8 cellular contexts compared by ENCODE assay signal in genomic region chr12:63779498-63780481, GRCh38. TPM values are rescaled to one million over a fixed set of nuclear protein-coding genes. Genes with fewer than 3 reads are reported as not detected.
A peak's percentile ranks its signal among the peaks of the same experiment; 100 is the strongest.
DNase-seq lines count a peak whose midpoint lies in the region; ATAC-seq, FAIRE-seq and TF ChIP-seq lines count a peak whose summit lies in the region.

Gene RXYLT1 (plus strand): TSS chr12:63779909. CDS start chr12:63779961, 52 bp downstream.

- H3K36me3 ChIP-seq in SU-DHL-6 (ENCODE audit: low read length) (no peaks in the 10 kb centered on the region), pancreas (peaks cover 0 to 9% (median 0%) of the 10 kb centered on the region in 3 donors), tibial artery (peaks cover 7 to 16% (median 12%) of the 10 kb centered on the region in 3 donors)

- peaks cover 10% of the 10 kb centered on the region for H3K79me2 ChIP-seq in SU-DHL-6 (ENCODE audit: insufficient read depth, low read length)

- peak within 1 kb of the TSS; percentile 95 for H3K4me3 Mint-ChIP-seq in activated naive CD8-positive, alpha-beta T cell treated with anti-CD3 and anti-CD28 coated beads, Interleukin-2, amount 10 ng/mL, durations not matched to agents 7 days and 5 days

- H2AFZ ChIP-seq in SU-DHL-6 (ENCODE audit: low read depth, low read length, severe bottlenecking) = peak within 1 kb of the TSS; percentile 99

- peak; percentile 97 for ATAC-seq in HG02610 (IDR thresholded peaks at IDR 0.05; ENCODE audit: unreplicated experiment)
- ATAC-seq in activated naive CD8-positive, alpha-beta T cell treated with anti-CD3 and anti-CD28 coated beads, Interleukin-2, amount 10 ng/mL, durations not matched to agents 7 days and 5 days (ENCODE audit: low read depth) = peak; percentile 96
- peak; percentile 98 to 99 (median 98) for ATAC-seq in pancreas

- peak within 1 kb of the TSS; percentile 97 for H3K9ac ChIP-seq in SU-DHL-6 (ENCODE audit: low read length)

- H3K9me3 ChIP-seq in SU-DHL-6 (ENCODE audit: insufficient read depth, low read length) = no peaks in the 10 kb centered on the region
- no peaks in the 10 kb centered on the region for H3K9me3 ChIP-seq in pancreas
- H3K9me3 ChIP-seq in tibial artery = no peaks in the 10 kb centered on the region

- intact Hi-C loops in head of caudate nucleus (cut with DNase I) = no loop called here
- intact Hi-C loops in pancreas (cut with DNase I) = no loop called here
- intact Hi-C loops in tibial artery (cut with DNase I; ENCODE audit: low total_unique reads) = loop anchor here (5.0 kb wide), 1 partner anchor 627 kb away; the partner anchor contains the start of gene AVPR1A

- 0 to 1% methylated on average over 78 to 86 of the region's 86 CpGs for WGBS in pancreas, 2 donors

- H3K4me2 ChIP-seq in SU-DHL-6 (ENCODE audit: low read depth, low read length, poor library complexity, severe bottlenecking) = peak within 1 kb of the TSS; percentile 98

- H3K4me3 ChIP-seq in GM12864 (ENCODE audit: low read depth, low read length) (peak within 1 kb of the TSS; percentile 86), SU-DHL-6 (ENCODE audit: insufficient read depth, low read length, poor library complexity, severe bottlenecking) (peak within 1 kb of the TSS; percentile 100), pancreas (peak within 1 kb of the TSS; percentile 64 to 81 (median 71)), tibial artery (peak within 1 kb of the TSS; percentile 64 to 69)

- H3K4me1 Mint-ChIP-seq in activated naive CD8-positive, alpha-beta T cell treated with anti-CD3 and anti-CD28 coated beads, Interleukin-2, amount 10 ng/mL, durations not matched to agents 7 days and 5 days = peaks cover 8% of the 10 kb centered on the region

- peak within 1 kb of the TSS; percentile 95 for H3K27ac Mint-ChIP-seq in activated naive CD8-positive, alpha-beta T cell treated with anti-CD3 and anti-CD28 coated beads, Interleukin-2, amount 10 ng/mL, durations not matched to agents 7 days and 5 days

- H3K27me3 ChIP-seq in SU-DHL-6 (ENCODE audit: low read length) (no peaks in the 10 kb centered on the region), pancreas (no peaks in the 10 kb centered on the region), tibial artery (no peaks in the 10 kb centered on the region)

- no peak for FAIRE-seq in pancreas (lab: Jason Lieb, UNC)

- H3K4me1 ChIP-seq in pancreas = peaks cover 8 to 10% (median 9%) of the 10 kb centered on the region in 3 donors
- peaks cover 0 to 11% (median 6%) of the 10 kb centered on the region in 4 donors for H3K4me1 ChIP-seq in tibial artery

- peaks cover 5% of the 10 kb centered on the region for H3K27me3 Mint-ChIP-seq in activated naive CD8-positive, alpha-beta T cell treated with anti-CD3 and anti-CD28 coated beads, Interleukin-2, amount 10 ng/mL, durations not matched to agents 7 days and 5 days

- POLR2A ChIA-PET in activated naive CD8-positive, alpha-beta T cell treated with anti-CD3 and anti-CD28 coated beads, Interleukin-2, amount 10 ng/mL, durations not matched to agents 7 days and 5 days (lab: Charles Lee) = interaction anchor here (0.6 kb wide), 1 partner anchor 22 kb away, joined by 3 read pairs; no protein-coding TSS in a partner anchor

- H3K9me2 ChIP-seq in SU-DHL-6 (replicated peaks; ENCODE audit: insufficient read depth, low read length) = no peaks in the 10 kb centered on the region

- no peaks in the 10 kb centered on the region for H4K20me1 ChIP-seq in SU-DHL-6 (ENCODE audit: low read depth, low read length)

- no peaks in the 10 kb centered on the region for H3F3A ChIP-seq in SU-DHL-6 (ENCODE audit: insufficient read depth)

- peaks cover 12% of the 10 kb centered on the region for H3K36me3 Mint-ChIP-seq in activated naive CD8-positive, alpha-beta T cell treated with anti-CD3 and anti-CD28 coated beads, Interleukin-2, amount 10 ng/mL, durations not matched to agents 7 days and 5 days

- peak within 1 kb of the TSS; percentile 45 for H3K27ac ChIP-seq in SU-DHL-6 (ENCODE audit: low read depth, low read length)
- peak within 1 kb of the TSS; percentile 82 to 88 (median 84) for H3K27ac ChIP-seq in pancreas
- H3K27ac ChIP-seq in tibial artery = peak within 1 kb of the TSS; percentile 86 to 90

- no peaks in the 10 kb centered on the region for H3K9me3 Mint-ChIP-seq in activated naive CD8-positive, alpha-beta T cell treated with anti-CD3 and anti-CD28 coated beads, Interleukin-2, amount 10 ng/mL, durations not matched to agents 7 days and 5 days

- DNase-seq in GM12864 (ENCODE audit: low read depth) = peak; percentile 18
- peak; percentile 64 for DNase-seq in NCI-H1092 (lab: John Stamatoyannopoulos, UW)
- peak; percentile 89 for DNase-seq in activated naive CD8-positive, alpha-beta T cell treated with anti-CD3 and anti-CD28 coated beads, Interleukin-2, amount 10 ng/mL, durations not matched to agents 7 days and 5 days
- peak; percentile 69 to 97 (median 92) for DNase-seq in head of caudate nucleus
- peak; percentile 78 to 95 (median 88) for DNase-seq in pancreas
- peak; percentile 67 to 91 for DNase-seq in tibial artery

- TF ChIP-seq CTCF in GM12864 (IDR thresholded peaks at IDR 0.05; ENCODE audit: low read depth, low read length, missing control alignments) (no peak), SU-DHL-6 (IDR thresholded peaks at IDR 0.05; ENCODE audit: insufficient read depth, low read length, poor library complexity, severe bottlenecking) (no peak), pancreas (IDR thresholded peaks at IDR 0.05) (no peak), tibial artery (IDR thresholded peaks at IDR 0.05) (no peak)

RNA-seq across cellular contexts. Expression of gene RXYLT1, which starts in this region (rescaled TPM):
- total RNA-seq in activated naive CD8-positive, alpha-beta T cell treated with anti-CD3 and anti-CD28 coated beads, Interleukin-2, amount 10 ng/mL, durations not matched to agents 7 days and 5 days = 10 to 100 TPM; 12.9 to 15.6 TPM
- 10 to 100 TPM in 5 of 6 donors, 1 to 10 TPM in 1; 8.7 to 12.2 (median 11.9) TPM for total RNA-seq in pancreas
- polyA plus RNA-seq in pancreas = 10 to 100 TPM in 1 of 2 donors, 1 to 10 TPM in 1; 8.1 to 13.3 TPM

Comparison
In these comparisons a context has a peak if more than half of its experiments do, and no peak if none do; other contexts are left out.
1. Peak in every context shown above with its lines: DNase-seq, ATAC-seq, H3K4me3 ChIP-seq and H3K27ac ChIP-seq.
2. DNase-seq: peak in every context shown above with its lines; median percentile 92 in head of caudate nucleus; 89 in activated naive CD8-positive, alpha-beta T cell treated with anti-CD3 and anti-CD28 coated beads, Interleukin-2, amount 10 ng/mL, durations not matched to agents 7 days and 5 days; 88 in pancreas; 79 in tibial artery; 64 in NCI-H1092; 18 in GM12864.